ENCODE assay signal across 1 cellular context in the genomic region with DNA sequence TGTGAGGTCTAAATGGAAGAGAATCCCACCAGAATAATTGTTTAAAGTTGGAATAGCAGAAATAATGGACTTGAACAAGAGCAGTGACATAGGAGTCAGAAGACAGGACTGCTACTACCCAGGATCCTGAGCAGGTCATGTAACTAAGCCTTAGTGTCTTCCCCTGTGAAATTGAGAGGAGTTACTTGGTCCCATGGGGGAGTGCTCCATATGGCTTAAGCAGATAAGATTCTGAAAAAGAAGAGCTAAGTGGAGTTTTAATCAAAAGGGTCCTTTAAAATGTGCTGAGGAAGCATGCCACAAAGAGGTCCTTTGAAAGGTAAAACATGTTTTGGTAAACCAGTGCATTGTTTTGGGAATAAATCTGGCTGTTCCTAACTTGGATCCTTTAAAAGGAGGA.
TF ChIP-seq lines count a peak whose summit lies in the region.

No MANE protein-coding gene starts in this region.

TF ChIP-seq in GM12878, 131 proteins besides CTCF, POLR2A, EP300 and RAD21:
- TF ChIP-seq SUZ12 (IDR thresholded peaks at IDR 0.05; ENCODE audit: unreplicated experiment) (no peak), CBX5 (IDR thresholded peaks at IDR 0.05; ENCODE audit: low read depth) (no peak), ETV6 (conservative IDR thresholded peaks at IDR 0.05 in 1 of 2, IDR thresholded peaks at IDR 0.05 in 1 of 2; ENCODE audit: borderline replicate concordance in 1 of 2, low read depth in 1 of 2) (no peak), HDGF (IDR thresholded peaks at IDR 0.05) (no peak), KDM1A (IDR thresholded peaks at IDR 0.05; ENCODE audit: borderline replicate concordance) (no peak), RELA (IDR thresholded peaks at IDR 0.05; ENCODE audit: borderline replicate concordance, partially characterized antibody) (no peak), POLR2AphosphoS2 (IDR thresholded peaks at IDR 0.05; ENCODE audit: low read depth, low read length) (no peak), MYB (IDR thresholded peaks at IDR 0.05; ENCODE audit: borderline replicate concordance, low read depth, low read length) (no peak), CEBPB (IDR thresholded peaks at IDR 0.05; ENCODE audit: borderline replicate concordance in 1 of 2, low read depth in 2 of 2, low read length in 2 of 2) (no peak), SMARCA5 (IDR thresholded peaks at IDR 0.05) (no peak), FOXM1 (IDR thresholded peaks at IDR 0.05; ENCODE audit: low read depth, low read length) (no peak)
- TF ChIP-seq, protein P1, sequence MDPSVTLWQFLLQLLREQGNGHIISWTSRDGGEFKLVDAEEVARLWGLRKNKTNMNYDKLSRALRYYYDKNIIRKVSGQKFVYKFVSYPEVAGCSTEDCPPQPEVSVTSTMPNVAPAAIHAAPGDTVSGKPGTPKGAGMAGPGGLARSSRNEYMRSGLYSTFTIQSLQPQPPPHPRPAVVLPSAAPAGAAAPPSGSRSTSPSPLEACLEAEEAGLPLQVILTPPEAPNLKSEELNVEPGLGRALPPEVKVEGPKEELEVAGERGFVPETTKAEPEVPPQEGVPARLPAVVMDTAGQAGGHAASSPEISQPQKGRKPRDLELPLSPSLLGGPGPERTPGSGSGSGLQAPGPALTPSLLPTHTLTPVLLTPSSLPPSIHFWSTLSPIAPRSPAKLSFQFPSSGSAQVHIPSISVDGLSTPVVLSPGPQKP (IDR thresholded peaks at IDR 0.05; ENCODE audit: low read depth, low read length), result no peak
- TF ChIP-seq, protein P2, sequence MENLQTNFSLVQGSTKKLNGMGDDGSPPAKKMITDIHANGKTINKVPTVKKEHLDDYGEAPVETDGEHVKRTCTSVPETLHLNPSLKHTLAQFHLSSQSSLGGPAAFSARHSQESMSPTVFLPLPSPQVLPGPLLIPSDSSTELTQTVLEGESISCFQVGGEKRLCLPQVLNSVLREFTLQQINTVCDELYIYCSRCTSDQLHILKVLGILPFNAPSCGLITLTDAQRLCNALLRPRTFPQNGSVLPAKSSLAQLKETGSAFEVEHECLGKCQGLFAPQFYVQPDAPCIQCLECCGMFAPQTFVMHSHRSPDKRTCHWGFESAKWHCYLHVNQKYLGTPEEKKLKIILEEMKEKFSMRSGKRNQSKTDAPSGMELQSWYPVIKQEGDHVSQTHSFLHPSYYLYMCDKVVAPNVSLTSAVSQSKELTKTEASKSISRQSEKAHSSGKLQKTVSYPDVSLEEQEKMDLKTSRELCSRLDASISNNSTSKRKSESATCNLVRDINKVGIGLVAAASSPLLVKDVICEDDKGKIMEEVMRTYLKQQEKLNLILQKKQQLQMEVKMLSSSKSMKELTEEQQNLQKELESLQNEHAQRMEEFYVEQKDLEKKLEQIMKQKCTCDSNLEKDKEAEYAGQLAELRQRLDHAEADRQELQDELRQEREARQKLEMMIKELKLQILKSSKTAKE (IDR thresholded peaks at IDR 0.05; ENCODE audit: low read depth, poor library complexity, severe bottlenecking), result no peak
- TF ChIP-seq, protein P3, sequence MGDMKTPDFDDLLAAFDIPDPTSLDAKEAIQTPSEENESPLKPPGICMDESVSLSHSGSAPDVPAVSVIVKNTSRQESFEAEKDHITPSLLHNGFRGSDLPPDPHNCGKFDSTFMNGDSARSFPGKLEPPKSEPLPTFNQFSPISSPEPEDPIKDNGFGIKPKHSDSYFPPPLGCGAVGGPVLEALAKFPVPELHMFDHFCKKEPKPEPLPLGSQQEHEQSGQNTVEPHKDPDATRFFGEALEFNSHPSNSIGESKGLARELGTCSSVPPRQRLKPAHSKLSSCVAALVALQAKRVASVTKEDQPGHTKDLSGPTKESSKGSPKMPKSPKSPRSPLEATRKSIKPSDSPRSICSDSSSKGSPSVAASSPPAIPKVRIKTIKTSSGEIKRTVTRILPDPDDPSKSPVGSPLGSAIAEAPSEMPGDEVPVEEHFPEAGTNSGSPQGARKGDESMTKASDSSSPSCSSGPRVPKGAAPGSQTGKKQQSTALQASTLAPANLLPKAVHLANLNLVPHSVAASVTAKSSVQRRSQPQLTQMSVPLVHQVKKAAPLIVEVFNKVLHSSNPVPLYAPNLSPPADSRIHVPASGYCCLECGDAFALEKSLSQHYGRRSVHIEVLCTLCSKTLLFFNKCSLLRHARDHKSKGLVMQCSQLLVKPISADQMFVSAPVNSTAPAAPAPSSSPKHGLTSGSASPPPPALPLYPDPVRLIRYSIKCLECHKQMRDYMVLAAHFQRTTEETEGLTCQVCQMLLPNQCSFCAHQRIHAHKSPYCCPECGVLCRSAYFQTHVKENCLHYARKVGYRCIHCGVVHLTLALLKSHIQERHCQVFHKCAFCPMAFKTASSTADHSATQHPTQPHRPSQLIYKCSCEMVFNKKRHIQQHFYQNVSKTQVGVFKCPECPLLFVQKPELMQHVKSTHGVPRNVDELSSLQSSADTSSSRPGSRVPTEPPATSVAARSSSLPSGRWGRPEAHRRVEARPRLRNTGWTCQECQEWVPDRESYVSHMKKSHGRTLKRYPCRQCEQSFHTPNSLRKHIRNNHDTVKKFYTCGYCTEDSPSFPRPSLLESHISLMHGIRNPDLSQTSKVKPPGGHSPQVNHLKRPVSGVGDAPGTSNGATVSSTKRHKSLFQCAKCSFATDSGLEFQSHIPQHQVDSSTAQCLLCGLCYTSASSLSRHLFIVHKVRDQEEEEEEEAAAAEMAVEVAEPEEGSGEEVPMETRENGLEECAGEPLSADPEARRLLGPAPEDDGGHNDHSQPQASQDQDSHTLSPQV (IDR thresholded peaks at IDR 0.05), result no peak
- TF ChIP-seq, protein P4, sequence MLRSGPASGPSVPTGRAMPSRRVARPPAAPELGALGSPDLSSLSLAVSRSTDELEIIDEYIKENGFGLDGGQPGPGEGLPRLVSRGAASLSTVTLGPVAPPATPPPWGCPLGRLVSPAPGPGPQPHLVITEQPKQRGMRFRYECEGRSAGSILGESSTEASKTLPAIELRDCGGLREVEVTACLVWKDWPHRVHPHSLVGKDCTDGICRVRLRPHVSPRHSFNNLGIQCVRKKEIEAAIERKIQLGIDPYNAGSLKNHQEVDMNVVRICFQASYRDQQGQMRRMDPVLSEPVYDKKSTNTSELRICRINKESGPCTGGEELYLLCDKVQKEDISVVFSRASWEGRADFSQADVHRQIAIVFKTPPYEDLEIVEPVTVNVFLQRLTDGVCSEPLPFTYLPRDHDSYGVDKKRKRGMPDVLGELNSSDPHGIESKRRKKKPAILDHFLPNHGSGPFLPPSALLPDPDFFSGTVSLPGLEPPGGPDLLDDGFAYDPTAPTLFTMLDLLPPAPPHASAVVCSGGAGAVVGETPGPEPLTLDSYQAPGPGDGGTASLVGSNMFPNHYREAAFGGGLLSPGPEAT (IDR thresholded peaks at IDR 0.05; ENCODE audit: low read depth), result no peak
- TF ChIP-seq, protein P5, sequence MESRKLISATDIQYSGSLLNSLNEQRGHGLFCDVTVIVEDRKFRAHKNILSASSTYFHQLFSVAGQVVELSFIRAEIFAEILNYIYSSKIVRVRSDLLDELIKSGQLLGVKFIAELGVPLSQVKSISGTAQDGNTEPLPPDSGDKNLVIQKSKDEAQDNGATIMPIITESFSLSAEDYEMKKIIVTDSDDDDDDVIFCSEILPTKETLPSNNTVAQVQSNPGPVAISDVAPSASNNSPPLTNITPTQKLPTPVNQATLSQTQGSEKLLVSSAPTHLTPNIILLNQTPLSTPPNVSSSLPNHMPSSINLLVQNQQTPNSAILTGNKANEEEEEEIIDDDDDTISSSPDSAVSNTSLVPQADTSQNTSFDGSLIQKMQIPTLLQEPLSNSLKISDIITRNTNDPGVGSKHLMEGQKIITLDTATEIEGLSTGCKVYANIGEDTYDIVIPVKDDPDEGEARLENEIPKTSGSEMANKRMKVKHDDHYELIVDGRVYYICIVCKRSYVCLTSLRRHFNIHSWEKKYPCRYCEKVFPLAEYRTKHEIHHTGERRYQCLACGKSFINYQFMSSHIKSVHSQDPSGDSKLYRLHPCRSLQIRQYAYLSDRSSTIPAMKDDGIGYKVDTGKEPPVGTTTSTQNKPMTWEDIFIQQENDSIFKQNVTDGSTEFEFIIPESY (IDR thresholded peaks at IDR 0.05), result no peak
TF ChIP-seq in GM12878: peak in this region for 0.
